Comparison of ENCODE assay signal across 12 cellular contexts in the genomic region with DNA sequence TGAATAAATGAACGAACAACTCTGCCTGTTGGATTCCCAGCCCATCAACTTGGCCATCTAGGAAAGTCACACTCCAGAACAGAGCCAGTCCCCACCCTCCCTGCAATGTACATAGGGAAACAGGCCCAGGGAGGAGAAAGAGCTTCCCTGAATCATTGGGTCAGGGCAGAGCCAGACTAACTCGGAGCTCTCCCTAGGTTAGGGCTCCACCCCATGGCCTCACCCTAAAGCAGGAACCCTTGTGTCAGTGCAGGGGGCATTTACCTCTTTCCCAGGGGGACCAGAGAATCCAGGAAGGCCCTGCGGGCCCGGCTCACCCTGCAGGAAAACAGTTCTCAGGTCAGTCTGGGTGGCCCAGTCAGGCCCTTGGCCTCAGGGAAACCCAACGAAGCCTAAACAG. TPM values are rescaled to one million over a fixed set of nuclear protein-coding genes. Genes with fewer than 3 reads are reported as not detected.
DNase-seq lines count a peak whose midpoint lies in the region; ATAC-seq and TF ChIP-seq lines count a peak whose summit lies in the region.
"Had no signal": no experiment of that assay in that cellular context is flagged by ENCODE, and none has a peak within 500 bp of the region (broad histone marks: within the 10 kb centered on the region; RNA-seq: fewer than 3 reads in every experiment).

No MANE protein-coding gene starts in this region.

- H3K4me2 ChIP-seq in GM23338 = no peak overlapping the region

- H3K4me1 ChIP-seq in GM23338 (ENCODE audit: insufficient read depth) = no peaks in the 10 kb centered on the region; the same call in 1 of the 2 replicates
- H3K4me1 ChIP-seq in CD4-positive, alpha-beta memory T cell (ENCODE audit: insufficient read depth, low read length) = no peaks in the 10 kb centered on the region

- intact Hi-C loops in CD4-positive, alpha-beta memory T cell (cut with micrococcal nuclease) = no loop called here
- intact Hi-C loops in posterior vena cava (cut with DNase I) = no loop called here

- peak; percentile 20 for TF ChIP-seq CTCF in AG09309 (IDR thresholded peaks at IDR 0.05; ENCODE audit: control insufficient read depth, insufficient read depth, low read depth, low read length, missing control alignments)
- peak; percentile 22 to 65; a peak in 3 of 4 replicates for TF ChIP-seq CTCF in GM23338 (conservative IDR thresholded peaks at IDR 0.05; ENCODE audit: low read depth in 2 of 2)
- TF ChIP-seq CTCF in fibroblast of the aortic adventitia (IDR thresholded peaks at IDR 0.05; ENCODE audit: insufficient read depth, low read length) = peak; percentile 26

- no peaks in the 10 kb centered on the region for H3K9me3 ChIP-seq in CD4-positive, alpha-beta memory T cell (ENCODE audit: control insufficient read depth in 1 of 2, low read length in 2 of 2)

- ATAC-seq in GM23338 = peak; percentile 55
- no peak for ATAC-seq in activated CD4-positive, CD25-positive, alpha-beta regulatory T cell treated with anti-CD3 and anti-CD28 coated beads, Interleukin-2, amount 50 U/mL, for 24 hours
- ATAC-seq: sciatic nerve had no signal

- H3K4me3 ChIP-seq in AG09309 (ENCODE audit: control insufficient read depth, low read depth, low read length) (no peak overlapping the region), GM23338 (no peak overlapping the region), fibroblast of the aortic adventitia (ENCODE audit: low read depth, low read length) (no peak overlapping the region)
- H3K4me3 ChIP-seq in CD4-positive, alpha-beta memory T cell (ENCODE audit: low read length in 2 of 2) = no peak overlapping the region

- H3K9me2 ChIP-seq in GM23338 (ENCODE audit: insufficient read depth) = no peaks in the 10 kb centered on the region

- POLR2A ChIA-PET in CD4-positive, alpha-beta memory T cell (lab: Charles Lee; ENCODE audit: partially characterized antibody) = no interaction called here

- peaks cover 14% of the 10 kb centered on the region for H3K27me3 Mint-ChIP-seq in GM23338 (ENCODE audit: insufficient read depth, low read depth, poor library complexity)
- no peaks in the 10 kb centered on the region for H3K27me3 Mint-ChIP-seq in CD4-positive, alpha-beta memory T cell
- H3K27me3 Mint-ChIP-seq: memory B cell had no signal

- H3K27ac Mint-ChIP-seq in GM23338 = no peak overlapping the region
- H3K27ac Mint-ChIP-seq in CD4-positive, alpha-beta memory T cell = no peak overlapping the region
- H3K27ac Mint-ChIP-seq: memory B cell had no signal

- no peaks in the 10 kb centered on the region for H3K36me3 Mint-ChIP-seq in GM23338 (ENCODE audit: low read depth)
- H3K36me3 Mint-ChIP-seq in CD4-positive, alpha-beta memory T cell = no peaks in the 10 kb centered on the region

- H3K4me1 Mint-ChIP-seq in GM23338 = no peaks in the 10 kb centered on the region
- peaks cover 0 to 1% (median 0%) of the 10 kb centered on the region in 4 donors for H3K4me1 Mint-ChIP-seq in CD4-positive, alpha-beta memory T cell

- H4K20me1 ChIP-seq in GM23338 (replicated peaks; ENCODE audit: insufficient read depth) = no peaks in the 10 kb centered on the region

- H3K79me2 ChIP-seq in GM23338 (replicated peaks; ENCODE audit: insufficient read depth) = no peaks in the 10 kb centered on the region

- no peak overlapping the region for H2AFZ ChIP-seq in GM23338

- CTCF ChIA-PET in CD4-positive, alpha-beta memory T cell (lab: Charles Lee; ENCODE audit: partially characterized antibody) = no interaction called here

- H3K9me3 Mint-ChIP-seq in GM23338 = no peaks in the 10 kb centered on the region
- H3K9me3 Mint-ChIP-seq in CD4-positive, alpha-beta memory T cell = no peaks in the 10 kb centered on the region
- H3K9me3 Mint-ChIP-seq: memory B cell had no signal

- no peak overlapping the region for H3K27ac ChIP-seq in GM23338 (ENCODE audit: low read depth)
- no peak overlapping the region for H3K27ac ChIP-seq in CD4-positive, alpha-beta memory T cell (ENCODE audit: low read depth, low read length)

- no peak overlapping the region for H3K4me3 Mint-ChIP-seq in GM23338
- H3K4me3 Mint-ChIP-seq in CD4-positive, alpha-beta memory T cell = no peak overlapping the region
- H3K4me3 Mint-ChIP-seq: memory B cell had no signal

- DNase-seq in AG09309 (ENCODE audit: low read depth) = no peak
- peak; percentile 40 for DNase-seq in GM23338 (ENCODE audit: low spot score)
- peak; percentile 14 for DNase-seq in RPMI7951 (ENCODE audit: low read depth)
- DNase-seq in fibroblast of the aortic adventitia (ENCODE audit: low read depth) = peak; percentile 27
- no peak for DNase-seq in OCI-M2 (lab: John Stamatoyannopoulos, UW; ENCODE audit: unreplicated experiment)
- no peak for DNase-seq in CD4-positive, alpha-beta memory T cell
- no peak for DNase-seq in posterior vena cava (ENCODE audit: low spot score)
- DNase-seq: NCI-H510A had no signal

- H3K36me3 ChIP-seq in GM23338 (ENCODE audit: insufficient read depth) = no peaks in the 10 kb centered on the region
- no peaks in the 10 kb centered on the region for H3K36me3 ChIP-seq in CD4-positive, alpha-beta memory T cell (ENCODE audit: insufficient read depth, low read length)

- peaks cover 33% of the 10 kb centered on the region for H3K27me3 ChIP-seq in GM23338 (ENCODE audit: insufficient read depth)
- H3K27me3 ChIP-seq in CD4-positive, alpha-beta memory T cell (ENCODE audit: insufficient read depth, low read length) = no peaks in the 10 kb centered on the region

- no peaks in the 10 kb centered on the region for H3F3A ChIP-seq in GM23338 (replicated peaks; ENCODE audit: low read depth)

TF ChIP-seq in GM23338, 12 proteins besides CTCF, POLR2A, EP300 and RAD21 (continues in another document):
- no peak for TF ChIP-seq POLR2AphosphoS5 (IDR thresholded peaks at IDR 0.05; ENCODE audit: low read depth)
- TF ChIP-seq ZNF114 (CRISPR knock-in tag; IDR thresholded peaks at IDR 0.05) = no peak
- no peak for TF ChIP-seq NANOG (IDR thresholded peaks at IDR 0.05; ENCODE audit: borderline replicate concordance)
- TF ChIP-seq, protein P1, sequence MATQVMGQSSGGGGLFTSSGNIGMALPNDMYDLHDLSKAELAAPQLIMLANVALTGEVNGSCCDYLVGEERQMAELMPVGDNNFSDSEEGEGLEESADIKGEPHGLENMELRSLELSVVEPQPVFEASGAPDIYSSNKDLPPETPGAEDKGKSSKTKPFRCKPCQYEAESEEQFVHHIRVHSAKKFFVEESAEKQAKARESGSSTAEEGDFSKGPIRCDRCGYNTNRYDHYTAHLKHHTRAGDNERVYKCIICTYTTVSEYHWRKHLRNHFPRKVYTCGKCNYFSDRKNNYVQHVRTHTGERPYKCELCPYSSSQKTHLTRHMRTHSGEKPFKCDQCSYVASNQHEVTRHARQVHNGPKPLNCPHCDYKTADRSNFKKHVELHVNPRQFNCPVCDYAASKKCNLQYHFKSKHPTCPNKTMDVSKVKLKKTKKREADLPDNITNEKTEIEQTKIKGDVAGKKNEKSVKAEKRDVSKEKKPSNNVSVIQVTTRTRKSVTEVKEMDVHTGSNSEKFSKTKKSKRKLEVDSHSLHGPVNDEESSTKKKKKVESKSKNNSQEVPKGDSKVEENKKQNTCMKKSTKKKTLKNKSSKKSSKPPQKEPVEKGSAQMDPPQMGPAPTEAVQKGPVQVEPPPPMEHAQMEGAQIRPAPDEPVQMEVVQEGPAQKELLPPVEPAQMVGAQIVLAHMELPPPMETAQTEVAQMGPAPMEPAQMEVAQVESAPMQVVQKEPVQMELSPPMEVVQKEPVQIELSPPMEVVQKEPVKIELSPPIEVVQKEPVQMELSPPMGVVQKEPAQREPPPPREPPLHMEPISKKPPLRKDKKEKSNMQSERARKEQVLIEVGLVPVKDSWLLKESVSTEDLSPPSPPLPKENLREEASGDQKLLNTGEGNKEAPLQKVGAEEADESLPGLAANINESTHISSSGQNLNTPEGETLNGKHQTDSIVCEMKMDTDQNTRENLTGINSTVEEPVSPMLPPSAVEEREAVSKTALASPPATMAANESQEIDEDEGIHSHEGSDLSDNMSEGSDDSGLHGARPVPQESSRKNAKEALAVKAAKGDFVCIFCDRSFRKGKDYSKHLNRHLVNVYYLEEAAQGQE (IDR thresholded peaks at IDR 0.05; ENCODE audit: unreplicated experiment) = no peak

RNA-seq across cellular contexts. Expression of gene COL9A2, which starts 11.6 kb away (rescaled TPM):
- total RNA-seq in GM23338 (2014; rRNA removed; shearing (Covaris generic)) = 2.8 and 9.1 TPM in 2 replicates
- 1.7 and 2.6 TPM in 2 replicates for polyA plus RNA-seq in GM23338 (2016; fragmentation: Nextera tagmentation; extraction: Ambion mirVana)
- 0.12 and 0.68 TPM in 2 replicates for total RNA-seq in RPMI7951 (2014; rRNA removed; shearing (Covaris generic))
- 1.8 and 7.0 TPM in 2 replicates for total RNA-seq in fibroblast of the aortic adventitia (ENCODE audit: low replicate concordance)
- total RNA-seq in CD4-positive, alpha-beta memory T cell = 1 to 10 TPM; 2.1 to 2.8 TPM
- under 1 TPM in 1 of 2 donors, not detected in 1; 0.41 TPM for polyA plus RNA-seq in CD4-positive, alpha-beta memory T cell
- 1 to 10 TPM in 1 of 2 donors, under 1 TPM in 1; 0.67 to 3.1 TPM for total RNA-seq in posterior vena cava

RNA-seq across cellular contexts. Expression of gene ZMPSTE24, which starts 47.4 kb away (rescaled TPM):
- total RNA-seq in GM23338 (2014; rRNA removed; shearing (Covaris generic)) = 51.2 and 76.0 TPM in 2 replicates
- polyA plus RNA-seq in GM23338 (2016; fragmentation: Nextera tagmentation; extraction: Ambion mirVana) = 22.3 and 23.1 TPM in 2 replicates
- 51.7 and 61.9 TPM in 2 replicates for total RNA-seq in RPMI7951 (2014; rRNA removed; shearing (Covaris generic))
- 41.0 and 103 TPM in 2 replicates for total RNA-seq in fibroblast of the aortic adventitia (ENCODE audit: low replicate concordance)
- total RNA-seq in CD4-positive, alpha-beta memory T cell = 10 to 100 TPM; 19.7 to 21.0 TPM
- 10 to 100 TPM; 27.1 to 44.1 TPM for polyA plus RNA-seq in CD4-positive, alpha-beta memory T cell
- total RNA-seq in posterior vena cava = 10 to 100 TPM; 42.3 to 51.4 TPM

RNA-seq across cellular contexts. Expression of gene TMCO2, which starts 57.7 kb away (rescaled TPM):
- not detected in 2 replicates for total RNA-seq in GM23338 (2014; rRNA removed; shearing (Covaris generic))
- polyA plus RNA-seq in GM23338 (2016; fragmentation: Nextera tagmentation; extraction: Ambion mirVana) = not detected in 2 replicates
- not detected in 2 replicates for total RNA-seq in RPMI7951 (2014; rRNA removed; shearing (Covaris generic))
- total RNA-seq in fibroblast of the aortic adventitia (ENCODE audit: low replicate concordance) (not detected in 2 replicates), posterior vena cava (not detected)
- under 1 TPM in 1 of 2 experiments, not detected in 1; 0.47 TPM for total RNA-seq in CD4-positive, alpha-beta memory T cell
- polyA plus RNA-seq in CD4-positive, alpha-beta memory T cell = not detected
- total RNA-seq: chondrocyte, sciatic nerve had no signal

Comparison
In these comparisons a context has a peak if more than half of its experiments do, and no peak if none do; other contexts are left out.
1. DNase-seq: peak in GM23338 (single experiment), RPMI7951 (single experiment) and fibroblast of the aortic adventitia (single experiment); none in AG09309 (single experiment), OCI-M2 (single experiment), CD4-positive, alpha-beta memory T cell (0 of 5) and posterior vena cava (single experiment).
2. Peak in every context shown above with its lines, with median percentiles within 50 percentile points of each other: CTCF ChIP-seq.